ENCODE assay signal across 8 cellular contexts in genomic region chr17:74493381-74493833, GRCh38. TPM values are rescaled to one million over a fixed set of nuclear protein-coding genes. Genes with fewer than 3 reads are reported as not detected.
DNase-seq lines count a peak whose midpoint lies in the region; ATAC-seq and TF ChIP-seq lines count a peak whose summit lies in the region.

No MANE protein-coding gene starts in this region.

- H3K4me1 ChIP-seq in Loucy (ENCODE audit: insufficient read depth, low read length, poor library complexity, severe bottlenecking) (no peaks in the 10 kb centered on the region), heart left ventricle (peaks cover 0 to 4% (median 0%) of the 10 kb centered on the region in 12 donors)

- no peak overlapping the region for H3K27ac Mint-ChIP-seq in activated naive CD8-positive, alpha-beta T cell treated with anti-CD3 and anti-CD28 coated beads, Interleukin-2, amount 50 U/mL, for 24 hours
- peak overlapping the region; percentile 90 for H3K27ac Mint-ChIP-seq in progenitor cell of endocrine pancreas

- H3K9me3 Mint-ChIP-seq in activated naive CD8-positive, alpha-beta T cell treated with anti-CD3 and anti-CD28 coated beads, Interleukin-2, amount 50 U/mL, for 24 hours: peaks cover 9% of the 10 kb centered on the region
- H3K9me3 Mint-ChIP-seq in progenitor cell of endocrine pancreas (ENCODE audit: low read depth): peaks cover 6% of the 10 kb centered on the region

- H3K27ac ChIP-seq in heart left ventricle: no peak overlapping the region

- H3K4me1 Mint-ChIP-seq in activated naive CD8-positive, alpha-beta T cell treated with anti-CD3 and anti-CD28 coated beads, Interleukin-2, amount 50 U/mL, for 24 hours: peaks cover 7% of the 10 kb centered on the region
- H3K4me1 Mint-ChIP-seq in progenitor cell of endocrine pancreas (ENCODE audit: low read depth): peaks cover 12% of the 10 kb centered on the region

- DNase-seq in SW 1271 (lab: John Stamatoyannopoulos, UW) (peak; percentile 6 to 43), heart left ventricle (peak; percentile 58 to 81 (median 61)), progenitor cell of endocrine pancreas (ENCODE audit: low spot score, unreplicated experiment) (peak; percentile 72)
- peak; percentile 73 for DNase-seq in activated naive CD8-positive, alpha-beta T cell treated with anti-CD3 and anti-CD28 coated beads, Interleukin-2, amount 50 U/mL, for 24 hours

- no peaks in the 10 kb centered on the region for H3F3A ChIP-seq in Loucy (ENCODE audit: low read depth)

- intact Hi-C loops in heart left ventricle (cut with DNase I): loop anchor here in 9 of 10 donors (1.0 to 10.0 kb wide), 6 partner anchors 125 to 191 kb away; partner anchors contain the start of gene GPR142 (in 2 of the 9)

- H3K36me3 Mint-ChIP-seq in activated naive CD8-positive, alpha-beta T cell treated with anti-CD3 and anti-CD28 coated beads, Interleukin-2, amount 50 U/mL, for 24 hours (ENCODE audit: low read depth): peaks cover 6% of the 10 kb centered on the region
- H3K36me3 Mint-ChIP-seq in progenitor cell of endocrine pancreas (ENCODE audit: insufficient read depth): no peaks in the 10 kb centered on the region

- TF ChIP-seq POLR2A in heart left ventricle (IDR thresholded peaks at IDR 0.05): no peak

- H3K9ac ChIP-seq in Loucy (ENCODE audit: low read depth, low read length, poor library complexity, severe bottlenecking): no peak overlapping the region

- ATAC-seq in activated naive CD8-positive, alpha-beta T cell treated with anti-CD3 and anti-CD28 coated beads, Interleukin-2, amount 50 U/mL, for 24 hours: peak; percentile 69
- peak in 3 of 4 donors; percentile 80 to 86 (median 81) for ATAC-seq in heart left ventricle
- no peak for ATAC-seq in HG03432 (IDR thresholded peaks at IDR 0.05; ENCODE audit: unreplicated experiment)
- ATAC-seq in GM19455 (IDR thresholded peaks at IDR 0.05; ENCODE audit: unreplicated experiment): no peak

- no peaks in the 10 kb centered on the region for H3K27me3 Mint-ChIP-seq in activated naive CD8-positive, alpha-beta T cell treated with anti-CD3 and anti-CD28 coated beads, Interleukin-2, amount 50 U/mL, for 24 hours
- no peaks in the 10 kb centered on the region for H3K27me3 Mint-ChIP-seq in progenitor cell of endocrine pancreas

- H3K9me3 ChIP-seq in Loucy (ENCODE audit: insufficient read depth, low read depth, low read length) (no peaks in the 10 kb centered on the region), heart left ventricle (no peaks in the 10 kb centered on the region)

- no peaks in the 10 kb centered on the region for H4K20me1 ChIP-seq in Loucy (ENCODE audit: insufficient read depth, low read length, poor library complexity, severe bottlenecking)

- no peak overlapping the region for H3K4me2 ChIP-seq in Loucy (ENCODE audit: low read depth, low read length, poor library complexity, severe bottlenecking)

- H3K4me3 ChIP-seq in Loucy (ENCODE audit: low read length, poor library complexity, severe bottlenecking) (no peak overlapping the region), heart left ventricle (no peak overlapping the region)

- no peaks in the 10 kb centered on the region for H3K36me3 ChIP-seq in Loucy (ENCODE audit: insufficient read depth, low read length)
- no peaks in the 10 kb centered on the region for H3K36me3 ChIP-seq in heart left ventricle

- no peaks in the 10 kb centered on the region for H3K79me2 ChIP-seq in Loucy (ENCODE audit: insufficient read depth, low read length)

- TF ChIP-seq CTCF in GM12801 (IDR thresholded peaks at IDR 0.05; ENCODE audit: extremely low read depth, insufficient read length) (peak; percentile 36), Loucy (conservative IDR thresholded peaks at IDR 0.05; ENCODE audit: low read length) (peak; percentile 92), heart left ventricle (IDR thresholded peaks at IDR 0.05) (peak; percentile 75 to 92 (median 84)), progenitor cell of endocrine pancreas (IDR thresholded peaks at IDR 0.05; ENCODE audit: unreplicated experiment) (peak; percentile 88)

- H3K27me3 ChIP-seq in Loucy (ENCODE audit: insufficient read depth, low read length, poor library complexity, severe bottlenecking) (no peaks in the 10 kb centered on the region), heart left ventricle (peaks cover 0 to 8% (median 0%) of the 10 kb centered on the region in 9 donors)

- H3K9me2 ChIP-seq in Loucy (replicated peaks; ENCODE audit: low read depth, low read length): no peaks in the 10 kb centered on the region

- H2AFZ ChIP-seq in Loucy (ENCODE audit: low read length): no peak overlapping the region

- 31 to 42% (median 37%) methylated on average over 11 of the region's 11 CpGs for WGBS in heart left ventricle, 4 donors

- no peak overlapping the region for H3K4me3 Mint-ChIP-seq in activated naive CD8-positive, alpha-beta T cell treated with anti-CD3 and anti-CD28 coated beads, Interleukin-2, amount 50 U/mL, for 24 hours
- no peak overlapping the region for H3K4me3 Mint-ChIP-seq in progenitor cell of endocrine pancreas (ENCODE audit: low read depth)

RNA-seq across cellular contexts. Expression of gene CD300A, which starts 27.0 kb away (rescaled TPM):
- 10 to 100 TPM in 1 of 9 donors, 1 to 10 TPM in 6, under 1 TPM in 2; 0.64 to 23.2 (median 1.8) TPM for total RNA-seq in heart left ventricle
- 1 to 10 TPM in 1 of 2 donors, under 1 TPM in 1; 0.72 to 1.5 TPM for polyA plus RNA-seq in heart left ventricle
- total RNA-seq in progenitor cell of endocrine pancreas: 3.9 and 4.5 TPM in 2 replicates

RNA-seq across cellular contexts. Expression of gene CD300LB, which starts 37.9 kb away (rescaled TPM):
- total RNA-seq in heart left ventricle: 1 to 10 TPM in 1 of 9 donors, under 1 TPM in 5, not detected in 3; 0.14 to 2.3 (median 0.21) TPM
- polyA plus RNA-seq in heart left ventricle: under 1 TPM in 1 of 2 donors, not detected in 1; 0.40 TPM
- not detected in 2 replicates for total RNA-seq in progenitor cell of endocrine pancreas

RNA-seq across cellular contexts. Expression of gene CD300C, which starts 52.5 kb away (rescaled TPM):
- total RNA-seq in heart left ventricle (1 to 10 TPM in 2 of 9 donors, under 1 TPM in 4, not detected in 3; 0.31 to 5.0 (median 0.61) TPM), progenitor cell of endocrine pancreas (not detected in 2 replicates)
- polyA plus RNA-seq in heart left ventricle: under 1 TPM; 0.11 to 0.94 TPM

Comparison
In these comparisons a context has a peak if more than half of its experiments do, and no peak if none do; other contexts are left out.
1. CTCF ChIP-seq: peak in every context shown above with its lines; median percentile 92 in Loucy; 88 in progenitor cell of endocrine pancreas; 84 in heart left ventricle; 36 in GM12801.
2. ATAC-seq: peak in activated naive CD8-positive, alpha-beta T cell treated with anti-CD3 and anti-CD28 coated beads, Interleukin-2, amount 50 U/mL, for 24 hours (single experiment) and heart left ventricle (3 of 4); none in HG03432 (single experiment) and GM19455 (single experiment).
3. Peak in every context shown above with its lines, with median percentiles within 50 percentile points of each other: DNase-seq.